Comparison of ENCODE assay signal across 20 cellular contexts in genomic region chr12:42126963-42127362, GRCh38.
"Had no signal": no experiment of that assay in that cellular context is flagged by ENCODE, and none has a peak within 500 bp of the region (broad histone marks: within the 10 kb centered on the region; RNA-seq: fewer than 3 reads in every experiment).

No MANE protein-coding gene starts in this region.

- H3K27me3 Mint-ChIP-seq: naive thymus-derived CD8-positive, alpha-beta T cell had no signal

- H3K27ac Mint-ChIP-seq: endodermal cell, neural progenitor cell had no signal

- ATAC-seq: foreskin keratinocyte, left colon had no signal

- FAIRE-seq: endothelial cell of umbilical vein had no signal

- H3K36me3 Mint-ChIP-seq: neural progenitor cell had no signal

- H3K4me3 Mint-ChIP-seq: endodermal cell; naive thymus-derived CD8-positive, alpha-beta T cell; neural progenitor cell had no signal

- H3K9me3 Mint-ChIP-seq: endodermal cell; naive thymus-derived CD8-positive, alpha-beta T cell; neural progenitor cell had no signal

- DNase-seq: colonic mucosa; dermis blood vessel endothelial cell; endodermal cell; erythroblast; foreskin keratinocyte; head of caudate nucleus; hippocampal formation; left colon; naive thymus-derived CD8-positive, alpha-beta T cell; nucleus accumbens; ovary; sigmoid colon; stimulated activated CD4-positive, alpha-beta T cell treated with anti-CD3 and anti-CD28 coated beads, Interleukin-2, amount 100 ng/mL, for 24 hours; stimulated activated CD4-positive, alpha-beta T cell treated with anti-CD3 and anti-CD28 coated beads, Interleukin-4, amount 100 ng/mL, for 4 hours; stimulated activated naive CD4-positive, alpha-beta T cell; thyroid gland; upper lobe of left lung; uterus had no signal
